In the genomic region with DNA sequence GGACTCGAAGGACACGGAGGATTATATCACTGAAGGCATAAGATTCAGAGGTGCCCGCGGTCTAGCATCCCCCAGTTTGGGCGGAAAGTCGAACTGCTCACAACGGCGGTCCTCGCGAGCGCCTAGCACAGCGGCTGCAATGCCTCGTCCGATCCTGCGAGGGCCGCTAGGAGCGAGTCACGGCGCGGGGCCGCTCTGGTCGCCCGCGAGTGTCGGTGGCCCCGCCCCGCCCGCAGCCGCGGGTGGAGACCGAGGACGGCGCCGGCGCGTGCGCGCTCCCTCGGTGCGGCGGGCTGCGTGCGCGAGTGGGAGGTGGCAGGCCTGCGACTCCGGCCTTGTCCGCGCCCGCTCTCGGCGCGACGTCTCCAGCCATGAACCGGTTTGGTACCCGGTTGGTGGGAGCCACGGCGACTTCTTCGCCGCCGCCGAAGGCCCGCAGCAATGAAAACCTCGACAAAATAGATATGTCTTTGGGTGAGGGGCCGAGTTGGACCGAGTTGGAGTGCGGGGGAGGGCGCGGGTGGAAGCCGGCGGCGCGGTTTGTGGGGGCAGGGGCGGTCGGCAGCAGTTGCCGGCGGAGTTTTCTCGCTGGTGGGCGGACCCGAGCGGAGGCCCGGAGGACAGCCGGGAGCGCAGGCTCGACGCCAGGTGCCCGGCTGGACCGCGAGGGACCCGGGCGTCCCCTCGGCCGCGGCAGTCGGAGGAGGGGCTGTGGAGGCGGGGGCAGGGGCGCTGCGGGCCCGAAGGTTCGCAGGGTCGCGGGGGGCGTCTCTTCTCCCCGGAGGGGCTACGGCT, we compare ENCODE assay signal across 8 cellular contexts. TPM values are rescaled to one million over a fixed set of nuclear protein-coding genes. Genes with fewer than 3 reads are reported as not detected.
DNase-seq lines count a peak whose midpoint lies in the region; ATAC-seq and TF ChIP-seq lines count a peak whose summit lies in the region.

Gene FYTTD1, plus strand, starts transcription at position 283 of the 795 bp plus-strand sequence. Its CDS starts 89 bp downstream, at position 372.

- H3K9ac ChIP-seq in muscle layer of colon (ENCODE audit: low read length) = peak within 1 kb of the TSS; percentile 86

- in situ Hi-C loops in KBM-7 (cut with MboI; ENCODE audit: low pct_unique_long_range_greater_than_20kb, low sequenced_read_pairs) = no loop called here

- peak within 1 kb of the TSS; percentile 88 for H3K4me3 Mint-ChIP-seq in activated T-cell treated with anti-CD3 and anti-CD28 coated beads, Interleukin-2, amount 50 U/mL, for 24 hours

- peak; percentile 72 for ATAC-seq in GM21576 (IDR thresholded peaks at IDR 0.05; ENCODE audit: unreplicated experiment)

- H3K27me3 Mint-ChIP-seq in activated T-cell treated with anti-CD3 and anti-CD28 coated beads, Interleukin-2, amount 50 U/mL, for 24 hours = no peaks in the 10 kb centered on the region

- peak within 1 kb of the TSS; percentile 95 for H3K27ac Mint-ChIP-seq in activated T-cell treated with anti-CD3 and anti-CD28 coated beads, Interleukin-2, amount 50 U/mL, for 24 hours

- H3K27ac ChIP-seq in esophagus (ENCODE audit: low read depth in 2 of 2, low read length in 1 of 2) (peak within 1 kb of the TSS; percentile 95 to 98), muscle layer of colon (ENCODE audit: low read depth, low read length) (peak within 1 kb of the TSS; percentile 93)

- H3K4me3 ChIP-seq in esophagus (ENCODE audit: low read depth in 1 of 2, low read length in 2 of 2) (peak within 1 kb of the TSS; percentile 88 to 93), muscle layer of colon (ENCODE audit: low read depth in 1 of 2, low read length in 2 of 2) (peak within 1 kb of the TSS; percentile 64 to 70)

- no peaks in the 10 kb centered on the region for H3K27me3 ChIP-seq in esophagus (ENCODE audit: control insufficient read depth in 1 of 2, insufficient read depth in 2 of 2, low read length in 2 of 2)
- no peaks in the 10 kb centered on the region for H3K27me3 ChIP-seq in muscle layer of colon (ENCODE audit: control insufficient read depth in 1 of 2, insufficient read depth in 2 of 2, low read length in 2 of 2)

- no peaks in the 10 kb centered on the region for H3K36me3 ChIP-seq in esophagus (ENCODE audit: control insufficient read depth in 2 of 2, insufficient read depth in 2 of 2, low read length in 1 of 2)
- no peaks in the 10 kb centered on the region for H3K36me3 ChIP-seq in muscle layer of colon (ENCODE audit: insufficient read depth, low read length)

- peaks cover 42% of the 10 kb centered on the region for H3K4me1 Mint-ChIP-seq in activated T-cell treated with anti-CD3 and anti-CD28 coated beads, Interleukin-2, amount 50 U/mL, for 24 hours (ENCODE audit: low read depth)

- 0% methylated on average over 98 to 104 of the region's 104 CpGs for WGBS in esophagus, 2 donors

- H3K4me1 ChIP-seq in esophagus (ENCODE audit: control insufficient read depth in 2 of 2, insufficient read depth in 2 of 2, low read length in 1 of 2) = no peaks in the 10 kb centered on the region
- peaks cover 15% of the 10 kb centered on the region for H3K4me1 ChIP-seq in muscle layer of colon (ENCODE audit: insufficient read depth, low read length)

- H3K9me3 ChIP-seq in esophagus (ENCODE audit: control insufficient read depth in 2 of 2, insufficient read depth in 1 of 2, low read depth in 1 of 2, low read length in 1 of 2) (peaks cover 0 to 2% of the 10 kb centered on the region in 2 donors), muscle layer of colon (ENCODE audit: low read length) (no peaks in the 10 kb centered on the region)

- H3K36me3 Mint-ChIP-seq in activated T-cell treated with anti-CD3 and anti-CD28 coated beads, Interleukin-2, amount 50 U/mL, for 24 hours (ENCODE audit: low read depth) = peaks cover 12% of the 10 kb centered on the region

- no peaks in the 10 kb centered on the region for H3K9me3 Mint-ChIP-seq in activated T-cell treated with anti-CD3 and anti-CD28 coated beads, Interleukin-2, amount 50 U/mL, for 24 hours

- DNase-seq in DMS153 treated with DMSO at 0.1 percent for 48 hours (lab: John Stamatoyannopoulos, UW; ENCODE audit: unreplicated experiment) = peak; percentile 74
- peak; percentile 86 for DNase-seq in KBM-7
- peak; percentile 92 for DNase-seq in activated T-cell treated with anti-CD3 and anti-CD28 coated beads, Interleukin-2, amount 50 U/mL, for 24 hours
- peak; percentile 69 to 78 for DNase-seq in stimulated activated CD8-positive, alpha-beta memory T cell treated with anti-CD3 and anti-CD28 coated beads, Interleukin-7, amount 100 ng/mL, for 1 hour (ENCODE audit: low read depth in 2 of 2)

TF ChIP-seq in PFSK-1, 5 proteins besides CTCF, POLR2A, EP300 and RAD21:
- TF ChIP-seq TAF1 (IDR thresholded peaks at IDR 0.05; ENCODE audit: borderline replicate concordance, insufficient read depth, low read length) (no peak), FOXP2 (optimal IDR thresholded peaks at IDR 0.05; ENCODE audit: borderline replicate concordance, extremely low read depth, extremely low read length, insufficient read depth) (no peak), REST (IDR thresholded peaks at IDR 0.05; ENCODE audit: insufficient read depth in 1 of 2, low read depth in 2 of 2, low read length in 2 of 2) (peak in 1 of 2 experiments; percentile 33; a peak in 1 of 4 replicates), SIN3A (IDR thresholded peaks at IDR 0.05; ENCODE audit: borderline replicate concordance, insufficient read depth, low read length) (no peak), POLR2AphosphoS5 (IDR thresholded peaks at IDR 0.05; ENCODE audit: low read depth, low read length) (peak; percentile 65)

RNA-seq across cellular contexts. Expression of gene FYTTD1, which starts in this region (rescaled TPM):
- 29.4 TPM for polyA plus RNA-seq in PFSK-1 (2012; ENCODE audit: insufficient read length, low read depth)
- polyA plus RNA-seq in esophagus = 10 to 100 TPM; 11.2 to 17.8 TPM

Comparison
In these comparisons a context has a peak if more than half of its experiments do, and no peak if none do; other contexts are left out.
1. Peak in every context shown above with its lines: DNase-seq, ATAC-seq, H3K4me3 ChIP-seq and H3K27ac ChIP-seq.